8 cellular contexts compared by ENCODE assay signal in the genomic region with DNA sequence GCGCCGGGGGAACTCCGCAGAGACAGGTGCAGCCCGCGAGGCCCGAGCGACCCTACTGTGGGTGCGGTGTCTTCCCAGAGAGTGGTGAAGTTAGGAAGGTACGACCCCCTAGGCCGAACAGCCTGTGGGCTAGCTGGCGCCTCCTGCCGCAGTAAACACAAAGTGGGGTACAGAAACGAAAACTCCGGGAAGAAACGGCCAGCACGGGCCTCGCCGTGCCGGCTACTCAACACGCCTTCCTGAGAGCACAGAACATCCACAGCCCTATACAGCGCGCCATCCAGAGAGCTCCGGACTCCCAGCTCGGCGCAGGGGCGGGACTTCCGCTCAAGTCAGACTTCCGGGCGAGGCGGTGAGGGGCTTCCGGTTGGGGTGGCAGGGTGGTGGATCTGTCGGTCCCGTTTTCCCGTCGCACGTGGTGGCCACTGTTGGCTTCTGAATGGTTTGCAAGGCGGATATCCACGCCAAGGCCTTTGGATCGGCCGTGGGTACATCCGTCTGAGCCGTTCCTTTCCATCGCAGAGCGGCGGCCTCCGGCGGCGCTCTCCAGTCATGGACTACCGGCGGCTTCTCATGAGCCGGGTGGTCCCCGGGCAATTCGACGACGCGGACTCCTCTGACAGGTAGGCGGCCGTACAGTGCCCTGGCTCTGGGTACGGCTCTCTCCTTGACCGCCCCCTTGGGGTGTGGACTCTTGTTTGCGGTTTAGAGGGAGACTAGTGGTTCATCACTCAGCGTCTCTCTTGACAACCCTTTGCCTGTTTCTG. TPM values are rescaled to one million over a fixed set of nuclear protein-coding genes. Genes with fewer than 3 reads are reported as not detected.
A peak's percentile ranks its signal among the peaks of the same experiment; 100 is the strongest.
DNase-seq lines count a peak whose midpoint lies in the region; ATAC-seq and TF ChIP-seq lines count a peak whose summit lies in the region.

TSS of gene CAGE1 (minus strand) at position 292 of the 767 bp plus-strand sequence. CDS start 2,569 bp downstream, outside the sequence.
TSS of gene RIOK1 (plus strand) at position 358 of the 767 bp plus-strand sequence. CDS start at position 553, 195 bp downstream.

- DNase-seq in GM13976 (ENCODE audit: low spot score) (peak; percentile 97), NCI-H1436 treated with DMSO at 0.1 percent for 48 hours (lab: John Stamatoyannopoulos, UW) (peak; percentile 46), T follicular helper cell (ENCODE audit: low read depth) (peak; percentile 91), amniotic epithelial cell (ENCODE audit: low read depth) (peak; percentile 93), left ventricle myocardium inferior (peak; percentile 97), progenitor cell of endocrine pancreas (ENCODE audit: low spot score, unreplicated experiment) (peak; percentile 87), ureter (ENCODE audit: low spot score) (peak; percentile 96)

- H3K27me3 Mint-ChIP-seq in progenitor cell of endocrine pancreas, result no peaks in the 10 kb centered on the region

- peaks cover 34% of the 10 kb centered on the region for H3K4me1 ChIP-seq in left ventricle myocardium inferior

- TF ChIP-seq CTCF in GM13976 (IDR thresholded peaks at IDR 0.05; ENCODE audit: borderline replicate concordance, control extremely low read depth, extremely low read depth, insufficient read depth, missing control alignments), result no peak
- TF ChIP-seq CTCF in left ventricle myocardium inferior (IDR thresholded peaks at IDR 0.05; ENCODE audit: borderline replicate concordance), result peak; percentile 30
- TF ChIP-seq CTCF in progenitor cell of endocrine pancreas (IDR thresholded peaks at IDR 0.05; ENCODE audit: unreplicated experiment), result peak; percentile 32

- in situ Hi-C loops in GM13976 (cut with MboI; ENCODE audit: low sequenced_read_pairs, unreplicated experiment), result no loop called here

- H3K27ac Mint-ChIP-seq in progenitor cell of endocrine pancreas, result peak within 1 kb of the TSS; percentile 99

- peaks cover 27% of the 10 kb centered on the region for H3K4me1 Mint-ChIP-seq in progenitor cell of endocrine pancreas (ENCODE audit: low read depth)

- peaks cover 17% of the 10 kb centered on the region for H3K36me3 ChIP-seq in left ventricle myocardium inferior

- H3K27me3 ChIP-seq in left ventricle myocardium inferior (ENCODE audit: low read depth), result no peaks in the 10 kb centered on the region

- peak within 1 kb of the TSS; percentile 96 for H3K4me3 Mint-ChIP-seq in progenitor cell of endocrine pancreas (ENCODE audit: low read depth)

- no peaks in the 10 kb centered on the region for H3K9me3 ChIP-seq in left ventricle myocardium inferior (replicated peaks)

- peak; percentile 96 for ATAC-seq in HG02852 (IDR thresholded peaks at IDR 0.05; ENCODE audit: unreplicated experiment)

- H3K36me3 Mint-ChIP-seq in progenitor cell of endocrine pancreas (ENCODE audit: insufficient read depth), result peaks cover 6% of the 10 kb centered on the region

- peak within 1 kb of the TSS; percentile 81 for H3K4me3 ChIP-seq in left ventricle myocardium inferior

- intact Hi-C loops in left ventricle myocardium inferior (cut with micrococcal nuclease), result loop anchor here (10.0 kb wide), 1 partner anchor 95 kb away; no protein-coding TSS in a partner anchor

- H3K9me3 Mint-ChIP-seq in progenitor cell of endocrine pancreas (ENCODE audit: low read depth), result no peaks in the 10 kb centered on the region

- H3K27ac ChIP-seq in left ventricle myocardium inferior (replicated peaks), result peak within 1 kb of the TSS; percentile 92

RNA-seq across cellular contexts. Expression of gene CAGE1, which starts in this region (rescaled TPM):
- not detected for total RNA-seq in left ventricle myocardium inferior
- total RNA-seq in progenitor cell of endocrine pancreas, result not detected in 2 replicates
- not detected for total RNA-seq in ureter

RNA-seq across cellular contexts. Expression of gene RIOK1, which starts in this region (rescaled TPM):
- total RNA-seq in left ventricle myocardium inferior (11.5 TPM), progenitor cell of endocrine pancreas (28.5 and 28.9 TPM in 2 replicates), ureter (25.6 TPM)

Comparison
In these comparisons a context has a peak if more than half of its experiments do, and no peak if none do; other contexts are left out.
1. Peak in every context shown above with its lines: DNase-seq, ATAC-seq, H3K4me3 ChIP-seq and H3K27ac ChIP-seq.
2. DNase-seq: peak in every context shown above with its lines; median percentile 97 in GM13976; 97 in left ventricle myocardium inferior; 96 in ureter; 93 in amniotic epithelial cell; 91 in T follicular helper cell; 87 in progenitor cell of endocrine pancreas; 46 in NCI-H1436 treated with DMSO at 0.1 percent for 48 hours.